ENCODE assay signal across 16 cellular contexts in the genomic region with DNA sequence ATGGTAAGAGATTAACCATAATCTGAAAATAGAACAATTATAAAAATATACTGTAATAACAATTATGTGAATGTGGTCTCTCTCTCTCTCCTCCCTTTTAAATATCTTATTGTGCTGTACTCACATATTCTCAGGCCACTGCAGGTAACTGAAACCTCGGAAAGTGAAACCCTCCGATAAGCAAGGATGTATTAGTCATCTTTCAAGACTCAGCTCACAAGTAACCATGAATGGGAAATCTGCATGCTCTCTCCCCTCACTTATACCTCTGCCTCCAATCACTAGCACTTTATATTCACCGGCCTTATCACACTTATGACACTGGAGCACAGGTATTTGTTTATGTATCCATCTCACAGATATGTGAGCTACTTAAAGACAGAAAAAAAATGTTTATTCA.
DNase-seq lines count a peak whose midpoint lies in the region; ATAC-seq and TF ChIP-seq lines count a peak whose summit lies in the region.
"Had no signal": no experiment of that assay in that cellular context is flagged by ENCODE, and none has a peak within 500 bp of the region (broad histone marks: within the 10 kb centered on the region; RNA-seq: fewer than 3 reads in every experiment).

No MANE protein-coding gene starts in this region.

- TF ChIP-seq CTCF in upper lobe of right lung (IDR thresholded peaks at IDR 0.05) = no peak

- H3K27ac ChIP-seq in upper lobe of right lung = no peak overlapping the region
- H3K27ac ChIP-seq: A549 had no signal

- no peaks in the 10 kb centered on the region for H3K4me1 Mint-ChIP-seq in activated CD4-positive, alpha-beta T cell treated with anti-CD3 and anti-CD28 coated beads for 36 hours
- no peaks in the 10 kb centered on the region for H3K4me1 Mint-ChIP-seq in activated CD4-positive, alpha-beta T cell treated with anti-CD3 and anti-CD28 coated beads, Interleukin-2, amount 10 ng/mL, durations not matched to agents 7 days and 5 days
- H3K4me1 Mint-ChIP-seq: central memory CD8-positive, alpha-beta T cell had no signal

- peak; percentile 94 for ATAC-seq in activated CD4-positive, alpha-beta T cell treated with anti-CD3 and anti-CD28 coated beads for 36 hours
- peak; percentile 84 for ATAC-seq in GM21825 (IDR thresholded peaks at IDR 0.05; ENCODE audit: unreplicated experiment)
- peak; percentile 84 for ATAC-seq in HG03565 (IDR thresholded peaks at IDR 0.05; ENCODE audit: unreplicated experiment)
- no peak for ATAC-seq in upper lobe of right lung
- ATAC-seq: A549; natural killer cell treated with Interleukin-12 subunit alpha and Interleukin-12 subunit beta and Interleukin-15 and Interleukin-18, amount 100 ng/mL, for 72 hours had no signal

- no peaks in the 10 kb centered on the region for H3K27me3 ChIP-seq in upper lobe of right lung

- H3K9me3 ChIP-seq in upper lobe of right lung = no peaks in the 10 kb centered on the region
- H3K9me3 ChIP-seq: A549 had no signal

- no peak overlapping the region for H3K4me3 ChIP-seq in upper lobe of right lung
- H3K4me3 ChIP-seq: A549 had no signal

- intact Hi-C loops in activated CD4-positive, alpha-beta T cell treated with anti-CD3 and anti-CD28 coated beads for 36 hours (cut with DNase I, micrococcal nuclease) = loop anchor here in 1 of 2 experiments (5.0 kb wide), 2 partner anchors 115 to 260 kb away; no protein-coding TSS in a partner anchor
- intact Hi-C loops in upper lobe of right lung (cut with DNase I) = no loop called here

- DNase-seq in activated CD4-positive, alpha-beta T cell treated with anti-CD3 and anti-CD28 coated beads for 36 hours = no peak
- DNase-seq in activated CD4-positive, alpha-beta T cell treated with anti-CD3 and anti-CD28 coated beads, Interleukin-2, amount 10 ng/mL, durations not matched to agents 7 days and 5 days = no peak
- DNase-seq in kidney tubule cell (ENCODE audit: low spot score) (peak; percentile 60), GM19238 (ENCODE audit: insufficient read length, low spot score) (no peak), upper lobe of right lung (no peak)
- no peak for DNase-seq in stimulated activated naive CD4-positive, alpha-beta T cell (lab: John Stamatoyannopoulos, UW)
- DNase-seq: activated CD4-positive, CD25-positive, alpha-beta regulatory T cell; activated gamma-delta T cell; islet precursor cell; NCI-H2227 treated with DMSO at 0.1 percent for 48 hours; SHP77 had no signal

- H3K4me3 Mint-ChIP-seq in activated CD4-positive, alpha-beta T cell treated with anti-CD3 and anti-CD28 coated beads for 36 hours = no peak overlapping the region
- H3K4me3 Mint-ChIP-seq in activated CD4-positive, alpha-beta T cell treated with anti-CD3 and anti-CD28 coated beads, Interleukin-2, amount 10 ng/mL, durations not matched to agents 7 days and 5 days = no peak overlapping the region
- H3K4me3 Mint-ChIP-seq: central memory CD8-positive, alpha-beta T cell; natural killer cell treated with Interleukin-12 subunit alpha and Interleukin-12 subunit beta and Interleukin-15 and Interleukin-18, amount 100 ng/mL, for 72 hours had no signal

- H3K27me3 Mint-ChIP-seq in activated CD4-positive, alpha-beta T cell treated with anti-CD3 and anti-CD28 coated beads for 36 hours = no peaks in the 10 kb centered on the region
- no peaks in the 10 kb centered on the region for H3K27me3 Mint-ChIP-seq in activated CD4-positive, alpha-beta T cell treated with anti-CD3 and anti-CD28 coated beads, Interleukin-2, amount 10 ng/mL, durations not matched to agents 7 days and 5 days
- H3K27me3 Mint-ChIP-seq: central memory CD8-positive, alpha-beta T cell had no signal

- no peak overlapping the region for H3K27ac Mint-ChIP-seq in activated CD4-positive, alpha-beta T cell treated with anti-CD3 and anti-CD28 coated beads for 36 hours
- no peak overlapping the region for H3K27ac Mint-ChIP-seq in activated CD4-positive, alpha-beta T cell treated with anti-CD3 and anti-CD28 coated beads, Interleukin-2, amount 10 ng/mL, durations not matched to agents 7 days and 5 days
- H3K27ac Mint-ChIP-seq: natural killer cell treated with Interleukin-12 subunit alpha and Interleukin-12 subunit beta and Interleukin-15 and Interleukin-18, amount 100 ng/mL, for 72 hours had no signal

- no peaks in the 10 kb centered on the region for H3K36me3 Mint-ChIP-seq in activated CD4-positive, alpha-beta T cell treated with anti-CD3 and anti-CD28 coated beads for 36 hours (ENCODE audit: low read depth)
- H3K36me3 Mint-ChIP-seq in activated CD4-positive, alpha-beta T cell treated with anti-CD3 and anti-CD28 coated beads, Interleukin-2, amount 10 ng/mL, durations not matched to agents 7 days and 5 days (ENCODE audit: low read depth) = no peaks in the 10 kb centered on the region
- H3K36me3 Mint-ChIP-seq: natural killer cell treated with Interleukin-12 subunit alpha and Interleukin-12 subunit beta and Interleukin-15 and Interleukin-18, amount 100 ng/mL, for 72 hours had no signal

- CTCF ChIA-PET in activated CD4-positive, alpha-beta T cell treated with anti-CD3 and anti-CD28 coated beads for 36 hours (lab: Charles Lee) = interaction anchor here (1.0 to 1.3 kb wide), 3 partner anchors 81 to 192 kb away, joined by 3 read pairs; no protein-coding TSS in a partner anchor
- CTCF ChIA-PET in activated CD4-positive, alpha-beta T cell treated with anti-CD3 and anti-CD28 coated beads, Interleukin-2, amount 10 ng/mL, durations not matched to agents 7 days and 5 days (lab: Charles Lee) = interaction anchor here (0.6 kb wide), 1 partner anchor 105 kb away, joined by 3 read pairs; no protein-coding TSS in a partner anchor

- H3K9me3 Mint-ChIP-seq in activated CD4-positive, alpha-beta T cell treated with anti-CD3 and anti-CD28 coated beads for 36 hours (ENCODE audit: low read depth) = no peaks in the 10 kb centered on the region
- no peaks in the 10 kb centered on the region for H3K9me3 Mint-ChIP-seq in activated CD4-positive, alpha-beta T cell treated with anti-CD3 and anti-CD28 coated beads, Interleukin-2, amount 10 ng/mL, durations not matched to agents 7 days and 5 days
- H3K9me3 Mint-ChIP-seq: central memory CD8-positive, alpha-beta T cell; natural killer cell treated with Interleukin-12 subunit alpha and Interleukin-12 subunit beta and Interleukin-15 and Interleukin-18, amount 100 ng/mL, for 72 hours had no signal

- H3K36me3 ChIP-seq in upper lobe of right lung = no peaks in the 10 kb centered on the region

- POLR2A ChIA-PET in activated CD4-positive, alpha-beta T cell treated with anti-CD3 and anti-CD28 coated beads for 36 hours (lab: Charles Lee) = no interaction called here
- POLR2A ChIA-PET in activated CD4-positive, alpha-beta T cell treated with anti-CD3 and anti-CD28 coated beads, Interleukin-2, amount 10 ng/mL, durations not matched to agents 7 days and 5 days (lab: Charles Lee) = no interaction called here

- no peaks in the 10 kb centered on the region for H3K4me1 ChIP-seq in upper lobe of right lung
- H3K4me1 ChIP-seq: A549 had no signal
